9 cellular contexts compared by ENCODE assay signal in the genomic region with DNA sequence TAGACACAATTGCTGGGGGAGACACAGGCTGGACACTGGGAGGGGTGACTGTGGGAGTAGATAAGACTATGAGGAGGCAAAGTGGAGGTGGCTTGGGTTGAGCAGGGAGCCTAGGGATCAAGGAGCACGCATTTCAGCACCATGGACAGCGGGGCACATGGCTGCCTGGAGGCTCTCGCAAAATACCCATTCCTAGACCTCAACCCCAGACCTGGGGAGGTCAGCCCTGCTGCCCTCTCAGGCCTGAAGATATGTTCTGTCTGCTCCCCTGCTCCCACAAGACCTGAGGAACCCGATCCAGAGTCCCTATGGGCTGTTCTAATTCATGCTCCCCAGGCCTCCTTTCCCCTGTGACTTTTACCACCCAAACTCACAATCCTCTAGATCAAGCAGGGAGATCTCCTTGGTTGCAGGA. TPM values are rescaled to one million over a fixed set of nuclear protein-coding genes. Genes with fewer than 3 reads are reported as not detected.
A peak's percentile ranks its signal among the peaks of the same experiment; 100 is the strongest.
DNase-seq lines count a peak whose midpoint lies in the region; ATAC-seq and TF ChIP-seq lines count a peak whose summit lies in the region.
"Had no signal": no experiment of that assay in that cellular context is flagged by ENCODE, and none has a peak within 500 bp of the region (broad histone marks: within the 10 kb centered on the region; RNA-seq: fewer than 3 reads in every experiment).

No MANE protein-coding gene starts in this region.

- no peaks in the 10 kb centered on the region; the same call in 1 of the 3 replicates for H3K36me3 Mint-ChIP-seq in GM23338 (ENCODE audit: low read depth)
- H3K36me3 Mint-ChIP-seq in CD14-positive monocyte: no peaks in the 10 kb centered on the region
- H3K36me3 Mint-ChIP-seq: IgD-negative memory B cell had no signal

- no peaks in the 10 kb centered on the region for H3K9me2 ChIP-seq in GM23338 (ENCODE audit: insufficient read depth)

- no peaks in the 10 kb centered on the region for H3K9me3 ChIP-seq in Peyer's patch

- H4K8ac ChIP-seq in mesendoderm (ENCODE audit: low read depth, low read length): no peak overlapping the region

- no peak overlapping the region for H3K56ac ChIP-seq in mesendoderm (ENCODE audit: low read length)

- DNase-seq in GM23338 (ENCODE audit: low spot score) (peak; percentile 90), Peyer's patch (peak in 2 of 3 donors; percentile 55 to 59), astrocyte of the hippocampus (ENCODE audit: low read depth, low spot score) (peak; percentile 71), mesendoderm (peak; percentile 77), CD14-positive monocyte (ENCODE audit: low spot score) (no peak), NCI-H2029 (lab: John Stamatoyannopoulos, UW) (no peak), SW 1271 (lab: John Stamatoyannopoulos, UW) (no peak)

- no peak overlapping the region for H2BK5ac ChIP-seq in mesendoderm (ENCODE audit: low read length)

- no peak overlapping the region for H3K23ac ChIP-seq in mesendoderm (ENCODE audit: low read length)

- H4K5ac ChIP-seq in mesendoderm (ENCODE audit: low read length): no peak overlapping the region

- H2AFZ ChIP-seq in GM23338: no peak overlapping the region

- H3K79me1 ChIP-seq in mesendoderm (ENCODE audit: low read length): no peaks in the 10 kb centered on the region

- H4K20me1 ChIP-seq in GM23338 (replicated peaks; ENCODE audit: insufficient read depth): peaks cover 3% of the 10 kb centered on the region

- H3K27ac ChIP-seq in GM23338 (ENCODE audit: low read depth) (no peak overlapping the region), Peyer's patch (no peak overlapping the region), mesendoderm (ENCODE audit: low read depth, low read length) (no peak overlapping the region)

- H3K4me2 ChIP-seq in GM23338: no peak overlapping the region
- no peak overlapping the region for H3K4me2 ChIP-seq in mesendoderm (ENCODE audit: low read length)

- no peak overlapping the region for H3K18ac ChIP-seq in mesendoderm (ENCODE audit: low read length)

- H3K4me1 Mint-ChIP-seq in GM23338: peaks cover 7% of the 10 kb centered on the region
- H3K4me1 Mint-ChIP-seq in CD14-positive monocyte: no peaks in the 10 kb centered on the region
- H3K4me1 Mint-ChIP-seq: IgD-negative memory B cell had no signal

- no peak overlapping the region for H3K9ac ChIP-seq in mesendoderm (ENCODE audit: low read length)

- WGBS in mesendoderm (ENCODE audit: extremely low coverage, insufficient coverage, low lambda C conversion rate): no CpG with 5 or more reads among the region's 4 CpGs

- no peak overlapping the region for H2BK15ac ChIP-seq in mesendoderm (replicated peaks; ENCODE audit: low read depth)

- no peak overlapping the region for H2AK5ac ChIP-seq in mesendoderm (ENCODE audit: low read length)

- no peak overlapping the region for H3K4ac ChIP-seq in mesendoderm (ENCODE audit: low read depth, low read length)

- TF ChIP-seq POLR2A in Peyer's patch (IDR thresholded peaks at IDR 0.05): no peak

- H3K79me2 ChIP-seq in GM23338 (replicated peaks; ENCODE audit: insufficient read depth) (no peaks in the 10 kb centered on the region), mesendoderm (ENCODE audit: control insufficient read depth, insufficient read depth, low read length) (no peaks in the 10 kb centered on the region)

- H3F3A ChIP-seq in GM23338 (replicated peaks; ENCODE audit: low read depth): no peaks in the 10 kb centered on the region

- H3K36me3 ChIP-seq in GM23338 (ENCODE audit: insufficient read depth) (no peaks in the 10 kb centered on the region), Peyer's patch (no peaks in the 10 kb centered on the region), mesendoderm (ENCODE audit: control insufficient read depth, insufficient read depth, low read length) (no peaks in the 10 kb centered on the region)

- H3K4me1 ChIP-seq in GM23338 (ENCODE audit: insufficient read depth): no peaks in the 10 kb centered on the region
- H3K4me1 ChIP-seq in Peyer's patch: no peaks in the 10 kb centered on the region
- H3K4me1 ChIP-seq in mesendoderm (ENCODE audit: control insufficient read depth, low read depth, low read length): no peaks in the 10 kb centered on the region

- intact Hi-C loops in CD14-positive monocyte (cut with micrococcal nuclease): no loop called here

- ATAC-seq in GM23338: peak; percentile 93
- no peak for ATAC-seq in GM21381 (IDR thresholded peaks at IDR 0.05; ENCODE audit: unreplicated experiment)

- no peak overlapping the region for H3K4me3 ChIP-seq in GM23338
- H3K4me3 ChIP-seq in Peyer's patch: no peak overlapping the region
- no peak overlapping the region for H3K4me3 ChIP-seq in mesendoderm (ENCODE audit: low read length)

- no peaks in the 10 kb centered on the region for H3K9me3 Mint-ChIP-seq in GM23338
- H3K9me3 Mint-ChIP-seq in CD14-positive monocyte: no peaks in the 10 kb centered on the region
- H3K9me3 Mint-ChIP-seq: IgD-negative memory B cell had no signal

- no peak overlapping the region for H2BK120ac ChIP-seq in mesendoderm (ENCODE audit: low read depth, low read length)

- H3K27me3 Mint-ChIP-seq in GM23338 (ENCODE audit: insufficient read depth, low read depth, poor library complexity) (peaks cover 21% of the 10 kb centered on the region), CD14-positive monocyte (ENCODE audit: low read depth in 3 of 3) (peaks cover 0 to 8% (median 3%) of the 10 kb centered on the region in 3 donors)

- H3K27me3 ChIP-seq in GM23338 (ENCODE audit: insufficient read depth) (no peaks in the 10 kb centered on the region), Peyer's patch (no peaks in the 10 kb centered on the region), mesendoderm (ENCODE audit: insufficient read depth, low read length, poor library complexity) (no peaks in the 10 kb centered on the region)

- TF ChIP-seq CTCF in GM23338 (conservative IDR thresholded peaks at IDR 0.05; ENCODE audit: low read depth in 2 of 2): no peak
- no peak for TF ChIP-seq CTCF in Peyer's patch (IDR thresholded peaks at IDR 0.05)
- TF ChIP-seq CTCF in CD14-positive monocyte (IDR thresholded peaks at IDR 0.05): no peak

- H3K4me3 Mint-ChIP-seq in GM23338: no peak overlapping the region
- no peak overlapping the region for H3K4me3 Mint-ChIP-seq in CD14-positive monocyte
- H3K4me3 Mint-ChIP-seq: IgD-negative memory B cell had no signal

- H3K27ac Mint-ChIP-seq in GM23338 (no peak overlapping the region), CD14-positive monocyte (no peak overlapping the region)

TF ChIP-seq in GM23338, 12 proteins besides CTCF, POLR2A, EP300 and RAD21:
- TF ChIP-seq JUNB (IDR thresholded peaks at IDR 0.05; ENCODE audit: unreplicated experiment) (no peak), REST (IDR thresholded peaks at IDR 0.05; ENCODE audit: unreplicated experiment) (peak; percentile 97)
TF ChIP-seq in GM23338: peak in this region for 1.

RNA-seq across cellular contexts. Expression of gene CPEB1, which starts 16.0 kb away (rescaled TPM):
- 7.0 and 9.4 TPM in 2 replicates for total RNA-seq in GM23338 (2014; rRNA removed; shearing (Covaris generic))
- polyA plus RNA-seq in GM23338 (2016; fragmentation: Nextera tagmentation; extraction: Ambion mirVana): 4.1 and 5.2 TPM in 2 replicates
- 1 to 10 TPM in 3 of 4 donors, under 1 TPM in 1; 0.53 to 4.2 (median 1.9) TPM for total RNA-seq in Peyer's patch
- polyA plus RNA-seq in mesendoderm (2013, experiment 1 of 2): 0.65 TPM
- polyA plus RNA-seq in mesendoderm (2013, experiment 2 of 2): 0.49 TPM
- not detected for polyA plus RNA-seq in CD14-positive monocyte

RNA-seq across cellular contexts. Expression of gene AP3B2, which starts 46.5 kb away (rescaled TPM):
- 14.0 and 19.2 TPM in 2 replicates for total RNA-seq in GM23338 (2014; rRNA removed; shearing (Covaris generic))
- polyA plus RNA-seq in GM23338 (2016; fragmentation: Nextera tagmentation; extraction: Ambion mirVana): 9.5 and 9.8 TPM in 2 replicates
- 10 to 100 TPM in 1 of 4 donors, 1 to 10 TPM in 2, not detected in 1; 1.2 to 10.4 (median 1.6) TPM for total RNA-seq in Peyer's patch
- polyA plus RNA-seq in mesendoderm (2013, experiment 1 of 2): 24.6 TPM
- polyA plus RNA-seq in mesendoderm (2013, experiment 2 of 2): 25.2 TPM
- polyA plus RNA-seq in CD14-positive monocyte: under 1 TPM in 1 of 2 donors, not detected in 1; 0.85 TPM

Comparison
In these comparisons a context has a peak if more than half of its experiments do, and no peak if none do; other contexts are left out.
1. DNase-seq: peak in GM23338 (single experiment), Peyer's patch (2 of 3), astrocyte of the hippocampus (single experiment) and mesendoderm (single experiment); none in CD14-positive monocyte (single experiment), NCI-H2029 (single experiment) and SW 1271 (0 of 2).